ENCODE assay signal across 8 cellular contexts in genomic region chr3:148309390-148310035, GRCh38.
DNase-seq lines count a peak whose midpoint lies in the region; ATAC-seq and TF ChIP-seq lines count a peak whose summit lies in the region.

No MANE protein-coding gene starts in this region.

- no peaks in the 10 kb centered on the region for H3K27me3 Mint-ChIP-seq in natural killer cell (ENCODE audit: low read depth in 2 of 2)

- CTCF ChIA-PET in RWPE1 (lab: Yijun Ruan, JAX) = interaction anchor here (0.7 kb wide), 1 partner anchor 1446 kb away, joined by 3 read pairs; no protein-coding TSS in a partner anchor

- no peaks in the 10 kb centered on the region for H3K27me3 ChIP-seq in testis

- H3K4me1 Mint-ChIP-seq in natural killer cell = no peaks in the 10 kb centered on the region

- H3K36me3 Mint-ChIP-seq in natural killer cell = no peaks in the 10 kb centered on the region

- no peaks in the 10 kb centered on the region for H3K36me3 ChIP-seq in testis (ENCODE audit: low read depth, missing control alignments)

- H3K4me3 ChIP-seq in fibroblast of pulmonary artery (replicated peaks; ENCODE audit: low read depth, low read length) (no peak overlapping the region), testis (no peak overlapping the region)

- intact Hi-C loops in testis (cut with DNase I; ENCODE audit: low total_unique reads) (no loop called here), natural killer cell (cut with micrococcal nuclease) (no loop called here)

- POLR2A ChIA-PET in RWPE1 (lab: Yijun Ruan, JAX; ENCODE audit: low non-redundant PET) = no interaction called here

- H3K9me3 Mint-ChIP-seq in natural killer cell = peaks cover 0 to 2% of the 10 kb centered on the region in 2 donors

- DNase-seq in NOMO-1 (lab: John Stamatoyannopoulos, UW; ENCODE audit: unreplicated experiment in 2 of 2) = peak; percentile 3 to 36
- DNase-seq in NOMO-1 treated with dmso at 0.1 percent for 144 hours (lab: John Stamatoyannopoulos, UW; ENCODE audit: unreplicated experiment) = no peak
- DNase-seq in RWPE1 (ENCODE audit: low spot score) = peak; percentile 25
- peak; percentile 64 for DNase-seq in fibroblast of pulmonary artery (ENCODE audit: low read depth)
- DNase-seq in testis = peak; percentile 33
- DNase-seq in natural killer cell = no peak

- TF ChIP-seq CTCF in RWPE1 (conservative IDR thresholded peaks at IDR 0.05; ENCODE audit: low read depth) = peak; percentile 64
- peak; percentile 91 for TF ChIP-seq CTCF in fibroblast of pulmonary artery (IDR thresholded peaks at IDR 0.05; ENCODE audit: low read length, missing control alignments)
- TF ChIP-seq CTCF in testis (IDR thresholded peaks at IDR 0.05) = peak in 2 of 3 experiments; percentile 8 to 39
- TF ChIP-seq CTCF in natural killer cell (IDR thresholded peaks at IDR 0.05) = no peak

- H3K9me3 ChIP-seq in testis = no peaks in the 10 kb centered on the region

- no peak overlapping the region for H3K27ac ChIP-seq in RWPE1
- H3K27ac ChIP-seq in testis = no peak overlapping the region

- no peak overlapping the region for H3K27ac Mint-ChIP-seq in natural killer cell

- H3K4me1 ChIP-seq in testis = no peaks in the 10 kb centered on the region

- ATAC-seq in GM21390 (IDR thresholded peaks at IDR 0.05; ENCODE audit: unreplicated experiment) (peak; percentile 86), HG03469 (IDR thresholded peaks at IDR 0.05; ENCODE audit: unreplicated experiment) (peak; percentile 61), natural killer cell (no peak)

- no peak overlapping the region for H3K4me3 Mint-ChIP-seq in natural killer cell

- WGBS in testis, 2 donors = 41 to 48% methylated on average over 4 of the region's 4 CpGs

- no peak for TF ChIP-seq POLR2A in testis (IDR thresholded peaks at IDR 0.05)

Comparison
In these comparisons a context has a peak if more than half of its experiments do, and no peak if none do; other contexts are left out.
1. DNase-seq: peak in NOMO-1 (2 of 2), RWPE1 (single experiment), fibroblast of pulmonary artery (single experiment) and testis (single experiment); none in NOMO-1 treated with dmso at 0.1 percent for 144 hours (single experiment) and natural killer cell (single experiment).
2. ATAC-seq: peak in GM21390 (single experiment) and HG03469 (single experiment); none in natural killer cell (0 of 3).